ENCODE assay signal across 1 cellular context in the genomic region with DNA sequence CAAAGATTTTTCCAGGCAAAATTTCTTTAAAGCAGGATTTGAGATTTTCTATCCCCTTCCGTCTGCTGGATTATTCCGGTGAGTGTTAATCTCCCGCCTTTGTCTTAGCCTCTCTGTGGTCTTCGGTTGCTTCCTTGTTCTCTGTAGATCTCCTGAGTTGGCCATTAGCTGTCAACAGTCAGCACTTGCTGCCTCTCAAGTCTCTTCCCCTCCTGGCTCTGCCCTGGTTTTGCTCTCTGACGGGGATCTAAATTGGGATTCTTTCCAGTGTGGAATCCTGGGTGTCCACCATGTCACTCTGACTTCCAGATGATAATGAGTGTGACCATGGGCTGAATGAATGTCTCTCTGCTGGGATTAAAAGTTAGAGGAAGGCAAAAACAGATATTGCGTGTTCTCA.
TF ChIP-seq lines count a peak whose summit lies in the region.

No MANE protein-coding gene starts in this region.

TF ChIP-seq in GM23338, 12 proteins besides CTCF, POLR2A, EP300 and RAD21 (continued from another document):
- TF ChIP-seq, protein P1, sequence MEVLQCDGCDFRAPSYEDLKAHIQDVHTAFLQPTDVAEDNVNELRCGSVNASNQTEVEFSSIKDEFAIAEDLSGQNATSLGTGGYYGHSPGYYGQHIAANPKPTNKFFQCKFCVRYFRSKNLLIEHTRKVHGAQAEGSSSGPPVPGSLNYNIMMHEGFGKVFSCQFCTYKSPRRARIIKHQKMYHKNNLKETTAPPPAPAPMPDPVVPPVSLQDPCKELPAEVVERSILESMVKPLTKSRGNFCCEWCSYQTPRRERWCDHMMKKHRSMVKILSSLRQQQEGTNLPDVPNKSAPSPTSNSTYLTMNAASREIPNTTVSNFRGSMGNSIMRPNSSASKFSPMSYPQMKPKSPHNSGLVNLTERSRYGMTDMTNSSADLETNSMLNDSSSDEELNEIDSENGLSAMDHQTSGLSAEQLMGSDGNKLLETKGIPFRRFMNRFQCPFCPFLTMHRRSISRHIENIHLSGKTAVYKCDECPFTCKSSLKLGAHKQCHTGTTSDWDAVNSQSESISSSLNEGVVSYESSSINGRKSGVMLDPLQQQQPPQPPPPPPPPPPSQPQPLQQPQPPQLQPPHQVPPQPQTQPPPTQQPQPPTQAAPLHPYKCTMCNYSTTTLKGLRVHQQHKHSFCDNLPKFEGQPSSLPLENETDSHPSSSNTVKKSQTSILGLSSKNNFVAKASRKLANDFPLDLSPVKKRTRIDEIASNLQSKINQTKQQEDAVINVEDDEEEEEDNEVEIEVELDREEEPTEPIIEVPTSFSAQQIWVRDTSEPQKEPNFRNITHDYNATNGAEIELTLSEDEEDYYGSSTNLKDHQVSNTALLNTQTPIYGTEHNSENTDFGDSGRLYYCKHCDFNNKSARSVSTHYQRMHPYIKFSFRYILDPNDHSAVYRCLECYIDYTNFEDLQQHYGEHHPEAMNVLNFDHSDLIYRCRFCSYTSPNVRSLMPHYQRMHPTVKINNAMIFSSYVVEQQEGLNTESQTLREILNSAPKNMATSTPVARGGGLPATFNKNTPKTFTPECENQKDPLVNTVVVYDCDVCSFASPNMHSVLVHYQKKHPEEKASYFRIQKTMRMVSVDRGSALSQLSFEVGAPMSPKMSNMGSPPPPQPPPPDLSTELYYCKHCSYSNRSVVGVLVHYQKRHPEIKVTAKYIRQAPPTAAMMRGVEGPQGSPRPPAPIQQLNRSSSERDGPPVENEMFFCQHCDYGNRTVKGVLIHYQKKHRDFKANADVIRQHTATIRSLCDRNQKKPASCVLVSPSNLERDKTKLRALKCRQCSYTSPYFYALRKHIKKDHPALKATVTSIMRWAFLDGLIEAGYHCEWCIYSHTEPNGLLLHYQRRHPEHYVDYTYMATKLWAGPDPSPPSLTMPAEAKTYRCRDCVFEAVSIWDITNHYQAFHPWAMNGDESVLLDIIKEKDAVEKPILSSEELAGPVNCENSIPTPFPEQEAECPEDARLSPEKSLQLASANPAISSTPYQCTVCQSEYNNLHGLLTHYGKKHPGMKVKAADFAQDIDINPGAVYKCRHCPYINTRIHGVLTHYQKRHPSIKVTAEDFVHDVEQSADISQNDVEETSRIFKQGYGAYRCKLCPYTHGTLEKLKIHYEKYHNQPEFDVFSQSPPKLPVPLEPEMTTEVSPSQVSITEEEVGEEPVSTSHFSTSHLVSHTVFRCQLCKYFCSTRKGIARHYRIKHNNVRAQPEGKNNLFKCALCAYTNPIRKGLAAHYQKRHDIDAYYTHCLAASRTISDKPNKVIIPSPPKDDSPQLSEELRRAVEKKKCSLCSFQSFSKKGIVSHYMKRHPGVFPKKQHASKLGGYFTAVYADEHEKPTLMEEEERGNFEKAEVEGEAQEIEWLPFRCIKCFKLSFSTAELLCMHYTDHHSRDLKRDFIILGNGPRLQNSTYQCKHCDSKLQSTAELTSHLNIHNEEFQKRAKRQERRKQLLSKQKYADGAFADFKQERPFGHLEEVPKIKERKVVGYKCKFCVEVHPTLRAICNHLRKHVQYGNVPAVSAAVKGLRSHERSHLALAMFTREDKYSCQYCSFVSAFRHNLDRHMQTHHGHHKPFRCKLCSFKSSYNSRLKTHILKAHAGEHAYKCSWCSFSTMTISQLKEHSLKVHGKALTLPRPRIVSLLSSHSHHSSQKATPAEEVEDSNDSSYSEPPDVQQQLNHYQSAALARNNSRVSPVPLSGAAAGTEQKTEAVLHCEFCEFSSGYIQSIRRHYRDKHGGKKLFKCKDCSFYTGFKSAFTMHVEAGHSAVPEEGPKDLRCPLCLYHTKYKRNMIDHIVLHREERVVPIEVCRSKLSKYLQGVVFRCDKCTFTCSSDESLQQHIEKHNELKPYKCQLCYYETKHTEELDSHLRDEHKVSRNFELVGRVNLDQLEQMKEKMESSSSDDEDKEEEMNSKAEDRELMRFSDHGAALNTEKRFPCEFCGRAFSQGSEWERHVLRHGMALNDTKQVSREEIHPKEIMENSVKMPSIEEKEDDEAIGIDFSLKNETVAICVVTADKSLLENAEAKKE (CRISPR knock-in tag; IDR thresholded peaks at IDR 0.05), result no peak
- TF ChIP-seq, protein P2, sequence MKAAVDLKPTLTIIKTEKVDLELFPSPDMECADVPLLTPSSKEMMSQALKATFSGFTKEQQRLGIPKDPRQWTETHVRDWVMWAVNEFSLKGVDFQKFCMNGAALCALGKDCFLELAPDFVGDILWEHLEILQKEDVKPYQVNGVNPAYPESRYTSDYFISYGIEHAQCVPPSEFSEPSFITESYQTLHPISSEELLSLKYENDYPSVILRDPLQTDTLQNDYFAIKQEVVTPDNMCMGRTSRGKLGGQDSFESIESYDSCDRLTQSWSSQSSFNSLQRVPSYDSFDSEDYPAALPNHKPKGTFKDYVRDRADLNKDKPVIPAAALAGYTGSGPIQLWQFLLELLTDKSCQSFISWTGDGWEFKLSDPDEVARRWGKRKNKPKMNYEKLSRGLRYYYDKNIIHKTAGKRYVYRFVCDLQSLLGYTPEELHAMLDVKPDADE (IDR thresholded peaks at IDR 0.05), result no peak
